9 cellular contexts compared by ENCODE assay signal in genomic region chrX:14039344-14039743, GRCh38. TPM values are rescaled to one million over a fixed set of nuclear protein-coding genes. Genes with fewer than 3 reads are reported as not detected.
DNase-seq lines count a peak whose midpoint lies in the region; ATAC-seq and TF ChIP-seq lines count a peak whose summit lies in the region.
"Had no signal": no experiment of that assay in that cellular context is flagged by ENCODE, and none has a peak within 500 bp of the region (broad histone marks: within the 10 kb centered on the region; RNA-seq: fewer than 3 reads in every experiment).

No MANE protein-coding gene starts in this region.

- intact Hi-C loops in heart right ventricle (cut with DNase I) = loop anchor here in 6 of 10 donors (2.0 to 10.0 kb wide), 10 partner anchors 275 to 1225 kb away; no protein-coding TSS in a partner anchor

- H3K27me3 ChIP-seq in heart right ventricle = peaks cover 0 to 36% (median 0%) of the 10 kb centered on the region in 7 donors

- TF ChIP-seq CTCF in AG09319 (IDR thresholded peaks at IDR 0.05; ENCODE audit: low read depth, low read length) = peak; percentile 66
- peak; percentile 26 to 75 (median 64) for TF ChIP-seq CTCF in heart right ventricle (IDR thresholded peaks at IDR 0.05)

- H3K36me3 ChIP-seq in heart right ventricle = no peaks in the 10 kb centered on the region

- 32 to 35% methylated on average over 3 of the region's 3 CpGs for WGBS in heart right ventricle, 2 donors

- ATAC-seq in GM18511 (IDR thresholded peaks at IDR 0.05; ENCODE audit: unreplicated experiment) = peak; percentile 91
- peak in 3 of 8 donors; percentile 58 to 63 (median 61) for ATAC-seq in heart right ventricle
- no peak for ATAC-seq in HG03045 (IDR thresholded peaks at IDR 0.05; ENCODE audit: unreplicated experiment)

- no peak for DNase-seq in AG09319 (ENCODE audit: extremely low read depth, low read depth)
- DNase-seq in HK-2 (ENCODE audit: unreplicated experiment) = peak; percentile 21
- peak; percentile 69 for DNase-seq in RPMI8226
- DNase-seq in activated gamma-delta T cell treated with anti-CD3 and anti-CD28 coated beads, Interleukin-2, amount 50 U/mL, for 16 hours (ENCODE audit: low read depth) = peak; percentile 53
- DNase-seq in heart right ventricle = peak in 1 of 2 donors; percentile 26
- DNase-seq in stimulated activated CD4-positive, alpha-beta T cell treated with anti-CD3 and anti-CD28 coated beads, Interleukin-12 subunit alpha, Interleukin-12 subunit beta, amount 100 ng/mL, for 48 hours (ENCODE audit: low read depth in 2 of 3, low spot score in 1 of 3) = peak in 2 of 3 donors; percentile 32 to 67

- no peak overlapping the region for H3K4me3 ChIP-seq in heart right ventricle
- H3K4me3 ChIP-seq: skin epidermis had no signal

- H3K4me1 ChIP-seq in heart right ventricle = peaks cover 0 to 3% (median 0%) of the 10 kb centered on the region in 9 donors

- no peak overlapping the region for H3K27ac ChIP-seq in heart right ventricle
- H3K27ac ChIP-seq: skin epidermis had no signal

- H3K9me3 ChIP-seq in heart right ventricle = no peaks in the 10 kb centered on the region

RNA-seq across cellular contexts. Expression of gene GEMIN8, which starts 9.7 kb away (rescaled TPM):
- 10 to 100 TPM in 8 of 10 donors, 1 to 10 TPM in 2; 8.2 to 16.7 (median 12.8) TPM for total RNA-seq in heart right ventricle
- polyA plus RNA-seq in heart right ventricle = 10 to 100 TPM; 15.2 to 15.5 TPM
